25 cellular contexts compared by ENCODE assay signal in the genomic region with DNA sequence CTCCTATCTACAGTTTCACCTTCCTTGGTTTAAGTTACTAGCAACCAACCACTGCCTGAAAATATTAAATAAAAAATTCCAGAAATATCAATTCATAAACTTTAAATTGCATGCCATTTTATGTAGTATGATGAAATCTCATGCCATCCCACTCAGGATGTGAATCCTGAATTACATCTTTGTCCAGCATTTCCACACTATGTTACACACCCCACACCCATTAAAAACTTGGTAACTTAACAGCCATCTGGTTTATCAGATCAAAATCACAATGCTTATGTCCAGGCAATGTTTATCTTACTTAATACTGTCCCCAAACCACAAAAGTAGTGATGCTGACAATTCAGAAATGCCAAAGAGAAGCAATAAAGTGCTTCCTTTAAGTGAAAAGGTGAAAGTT. TPM values are rescaled to one million over a fixed set of nuclear protein-coding genes. Genes with fewer than 3 reads are reported as not detected.
DNase-seq lines count a peak whose midpoint lies in the region; ATAC-seq and TF ChIP-seq lines count a peak whose summit lies in the region.
"Had no signal": no experiment of that assay in that cellular context is flagged by ENCODE, and none has a peak within 500 bp of the region (broad histone marks: within the 10 kb centered on the region; RNA-seq: fewer than 3 reads in every experiment).

No MANE protein-coding gene starts in this region.

- no peak for ATAC-seq in activated naive CD8-positive, alpha-beta T cell treated with anti-CD3 and anti-CD28 coated beads, Interleukin-2, amount 50 U/mL, for 24 hours
- ATAC-seq in WTC11 (no peak), Right ventricle myocardium inferior (no peak), left cardiac atrium (no peak)
- ATAC-seq: upper lobe of right lung had no signal

- CTCF ChIA-PET in WTC11 (lab: Charles Lee), result no interaction called here

- H3K4me1 Mint-ChIP-seq in activated naive CD8-positive, alpha-beta T cell (ENCODE audit: low read depth), result peaks cover 55% of the 10 kb centered on the region
- peaks cover 53% of the 10 kb centered on the region for H3K4me1 Mint-ChIP-seq in activated naive CD8-positive, alpha-beta T cell treated with anti-CD3 and anti-CD28 coated beads, Interleukin-2, amount 50 U/mL, for 24 hours
- peaks cover 13% of the 10 kb centered on the region for H3K4me1 Mint-ChIP-seq in WTC11
- peaks cover 0 to 2% of the 10 kb centered on the region in 2 experiments; a peak in 1 of 4 replicates for H3K4me1 Mint-ChIP-seq in H9

- H2AK5ac ChIP-seq in H9 (ENCODE audit: insufficient read length, low read length), result no peak overlapping the region

- no peak overlapping the region for H3K27ac ChIP-seq in H9 (ENCODE audit: insufficient read length, low read depth, low read length)
- H3K27ac ChIP-seq: breast epithelium, coronary artery, prostate gland, upper lobe of right lung had no signal

- POLR2A ChIA-PET in WTC11 (lab: Charles Lee), result no interaction called here

- H2BK20ac ChIP-seq in H9 (ENCODE audit: low read depth, low read length, poor library complexity, severe bottlenecking), result no peak overlapping the region

- 0 out of 2 replicates have a peak, but pooled peaks cover 3% of the 10 kb centered on the region for H3K4me1 ChIP-seq in H9 (ENCODE audit: insufficient read depth, low read length)
- H3K4me1 ChIP-seq: breast epithelium had no signal

- no peaks in the 10 kb centered on the region for H3K9me3 Mint-ChIP-seq in activated naive CD8-positive, alpha-beta T cell (ENCODE audit: low read depth)
- peaks cover 6% of the 10 kb centered on the region for H3K9me3 Mint-ChIP-seq in activated naive CD8-positive, alpha-beta T cell treated with anti-CD3 and anti-CD28 coated beads, Interleukin-2, amount 50 U/mL, for 24 hours
- H3K9me3 Mint-ChIP-seq in WTC11 (no peaks in the 10 kb centered on the region), H9 (no peaks in the 10 kb centered on the region; a peak in 2 of 5 replicates)
- H3K9me3 Mint-ChIP-seq: endodermal cell had no signal

- H4K91ac ChIP-seq in H9 (ENCODE audit: insufficient read length, low read depth, low read length), result no peak overlapping the region

- no peaks in the 10 kb centered on the region for H3K9me3 ChIP-seq in H9 (ENCODE audit: control insufficient read depth, low read depth, low read length)
- H3K9me3 ChIP-seq: prostate gland, upper lobe of right lung had no signal

- no peak overlapping the region for H2BK120ac ChIP-seq in H9 (ENCODE audit: low read depth, low read length, poor library complexity, severe bottlenecking)

- intact Hi-C loops in Right ventricle myocardium inferior (cut with DNase I), result no loop called here
- intact Hi-C loops in left cardiac atrium (cut with DNase I), result no loop called here

- H3K23me2 ChIP-seq in H9 (ENCODE audit: insufficient read length, low read depth, low read length, poor library complexity, severe bottlenecking), result no peaks in the 10 kb centered on the region

- H3K4me3 Mint-ChIP-seq in activated naive CD8-positive, alpha-beta T cell, result no peak overlapping the region
- H3K4me3 Mint-ChIP-seq in activated naive CD8-positive, alpha-beta T cell treated with anti-CD3 and anti-CD28 coated beads, Interleukin-2, amount 50 U/mL, for 24 hours, result no peak overlapping the region
- H3K4me3 Mint-ChIP-seq in WTC11, result no peak overlapping the region
- no peak overlapping the region for H3K4me3 Mint-ChIP-seq in H9
- H3K4me3 Mint-ChIP-seq: activated B cell treated with CpG ODN at 0.5 μM for 24 hours, endodermal cell had no signal

- no peak overlapping the region for H4K8ac ChIP-seq in H9 (replicated peaks; ENCODE audit: insufficient read length, low read depth, low read length)

- no peak overlapping the region for H4K5ac ChIP-seq in H9 (ENCODE audit: insufficient read length, low read depth, low read length)

- H3K18ac ChIP-seq in H9 (ENCODE audit: insufficient read length, low read depth, low read length), result no peak overlapping the region

- no peak for TF ChIP-seq CTCF in WTC11 (IDR thresholded peaks at IDR 0.05)
- no peak for TF ChIP-seq CTCF in H9 (conservative IDR thresholded peaks at IDR 0.05)

- no peaks in the 10 kb centered on the region for H3K36me3 ChIP-seq in H7 (replicated peaks; ENCODE audit: control insufficient read depth, insufficient read depth, low read length)
- H3K36me3 ChIP-seq: breast epithelium, prostate gland, upper lobe of right lung had no signal

- H3K4me3 ChIP-seq in H7 (ENCODE audit: insufficient read depth, low read depth, low read length), result no peak overlapping the region
- H3K4me3 ChIP-seq: breast epithelium, coronary artery, prostate gland, upper lobe of right lung had no signal

- H3K4me2 ChIP-seq in H9 (ENCODE audit: insufficient read depth, insufficient read length, low read length), result no peak overlapping the region

- no peak overlapping the region for H3K4ac ChIP-seq in H9 (ENCODE audit: low read depth, low read length)

- no peak overlapping the region for H3K14ac ChIP-seq in H9 (ENCODE audit: insufficient read depth, low read length)

- no peak overlapping the region for H2AFZ ChIP-seq in H9 (ENCODE audit: low read length)

- no peak overlapping the region for H3K23ac ChIP-seq in H9 (ENCODE audit: insufficient read length, low read depth, low read length)

- no peak overlapping the region for H2BK5ac ChIP-seq in H9 (ENCODE audit: insufficient read length, low read length)

- H3K27ac Mint-ChIP-seq in activated naive CD8-positive, alpha-beta T cell, result peak overlapping the region; percentile 74
- H3K27ac Mint-ChIP-seq in activated naive CD8-positive, alpha-beta T cell treated with anti-CD3 and anti-CD28 coated beads, Interleukin-2, amount 50 U/mL, for 24 hours, result no peak overlapping the region
- H3K27ac Mint-ChIP-seq in WTC11, result 0 out of 2 replicates have a peak overlapping the region, but pooled peaks have one; percentile 10
- H3K27ac Mint-ChIP-seq in H9, result no peak overlapping the region
- H3K27ac Mint-ChIP-seq: activated B cell treated with CpG ODN at 0.5 μM for 24 hours, endodermal cell had no signal

- no peaks in the 10 kb centered on the region for H4K20me1 ChIP-seq in H9 (ENCODE audit: control insufficient read depth, insufficient read depth, insufficient read length)

- H3K27me3 ChIP-seq in H7 (ENCODE audit: control insufficient read depth, insufficient read depth, low read length) (no peaks in the 10 kb centered on the region), H9 (ENCODE audit: insufficient read depth, low read length) (no peaks in the 10 kb centered on the region)
- H3K27me3 ChIP-seq: breast epithelium, upper lobe of right lung had no signal

- H2BK12ac ChIP-seq in H9 (ENCODE audit: insufficient read length, low read depth, low read length), result no peak overlapping the region

- no peak overlapping the region for H3T11ph ChIP-seq in H9 (ENCODE audit: low read length)

- no peak overlapping the region for H3K9ac ChIP-seq in H9 (ENCODE audit: extremely low read depth, insufficient read length, low read length)

- DNase-seq in activated naive CD8-positive, alpha-beta T cell treated with anti-CD3 and anti-CD28 coated beads, Interleukin-2, amount 50 U/mL, for 24 hours, result no peak
- DNase-seq in WTC11 (ENCODE audit: low spot score) (no peak), fibroblast of peridontal ligament (ENCODE audit: extremely low read depth) (peak; percentile 57), Right ventricle myocardium inferior (ENCODE audit: missing footprints) (no peak), left cardiac atrium (no peak), H7 (no peak), H9 (no peak)
- DNase-seq: activated B cell treated with CpG ODN at 0.5 μM for 24 hours; activated CD4-positive, alpha-beta T cell treated with anti-CD3 and anti-CD28 coated beads, Interleukin-2, amount 50 U/mL, for 48 hours; activated gamma-delta T cell treated with Interleukin-2 at 50 U/mL for 16 hours; activated T-cell treated with anti-CD3 and anti-CD28 coated beads for 4 hours; COR-L47; DMS79; endodermal cell; MM.1S; NCI-H1436 treated with DMSO at 0.1 percent for 48 hours; NCI-H2107; NCI-H446 treated with DMSO at 0.1 percent for 48 hours; substantia nigra; SW 1271; upper lobe of right lung had no signal

- H3K56ac ChIP-seq in H9 (ENCODE audit: insufficient read length, low read depth, low read length), result no peak overlapping the region

- no peaks in the 10 kb centered on the region for H3K27me3 Mint-ChIP-seq in activated naive CD8-positive, alpha-beta T cell
- no peaks in the 10 kb centered on the region for H3K27me3 Mint-ChIP-seq in activated naive CD8-positive, alpha-beta T cell treated with anti-CD3 and anti-CD28 coated beads, Interleukin-2, amount 50 U/mL, for 24 hours
- no peaks in the 10 kb centered on the region for H3K27me3 Mint-ChIP-seq in WTC11 (ENCODE audit: low read depth)
- no peaks in the 10 kb centered on the region for H3K27me3 Mint-ChIP-seq in H9 (ENCODE audit: low read depth)
- H3K27me3 Mint-ChIP-seq: activated B cell treated with CpG ODN at 0.5 μM for 24 hours had no signal

- peaks cover 24% of the 10 kb centered on the region for H3K36me3 Mint-ChIP-seq in activated naive CD8-positive, alpha-beta T cell
- H3K36me3 Mint-ChIP-seq in activated naive CD8-positive, alpha-beta T cell treated with anti-CD3 and anti-CD28 coated beads, Interleukin-2, amount 50 U/mL, for 24 hours (ENCODE audit: low read depth), result peaks cover 30% of the 10 kb centered on the region
- H3K36me3 Mint-ChIP-seq in WTC11 (peaks cover 10% of the 10 kb centered on the region), H9 (ENCODE audit: insufficient read depth in 1 of 3, low read depth in 3 of 3) (peaks cover 0 to 17% (median 9%) of the 10 kb centered on the region in 3 experiments; a peak in 5 of 7 replicates)

- H3K79me2 ChIP-seq in H9 (ENCODE audit: insufficient read depth, low read length), result peaks cover 58% of the 10 kb centered on the region

- H3K79me1 ChIP-seq in H9 (ENCODE audit: insufficient read depth, low read depth, low read length, poor library complexity, severe bottlenecking), result peaks cover 23% of the 10 kb centered on the region

- no peak overlapping the region for H2BK15ac ChIP-seq in H9 (ENCODE audit: low read depth, low read length)

TF ChIP-seq in WTC11, 78 proteins besides CTCF, POLR2A, EP300 and RAD21:
- TF ChIP-seq RELA (CRISPR knock-in tag; IDR thresholded peaks at IDR 0.05; ENCODE audit: borderline replicate concordance), result no peak

RNA-seq across cellular contexts. Expression of gene CUL3, which starts 21.6 kb away (rescaled TPM):
- 74.4 to 86.2 TPM (median 80.7 TPM) in 3 replicates for total RNA-seq in WTC11 (2021)
- 74.5 TPM for total RNA-seq in Right ventricle myocardium inferior
- total RNA-seq in left cardiac atrium, result 10 to 100 TPM; 59.3 to 66.0 TPM
- 46.7 and 60.7 TPM in 2 replicates for total RNA-seq in H7 (2014; rRNA removed; shearing (Covaris generic))
- 108 and 114 TPM in 2 replicates for total RNA-seq in H9 (2021)

Comparison
In these comparisons a context has a peak if more than half of its experiments do, and no peak if none do; other contexts are left out.
1. H3K27ac Mint-ChIP-seq: peak in activated naive CD8-positive, alpha-beta T cell (single experiment) and WTC11 (single experiment); none in activated naive CD8-positive, alpha-beta T cell treated with anti-CD3 and anti-CD28 coated beads, Interleukin-2, amount 50 U/mL, for 24 hours (single experiment) and H9 (0 of 3).